In genomic region chr5:67730917-67731474, GRCh38 we compare ENCODE assay signal across 19 cellular contexts.
A peak's percentile ranks its signal among the peaks of the same experiment; 100 is the strongest.
DNase-seq lines count a peak whose midpoint lies in the region; ATAC-seq, FAIRE-seq and TF ChIP-seq lines count a peak whose summit lies in the region.
"Had no signal": no experiment of that assay in that cellular context is flagged by ENCODE, and none has a peak within 500 bp of the region (broad histone marks: within the 10 kb centered on the region; RNA-seq: fewer than 3 reads in every experiment).

No MANE protein-coding gene starts in this region.

- H3K9ac ChIP-seq in HepG2 (ENCODE audit: insufficient read depth, low read depth, low read length): no peak overlapping the region

- POLR2A ChIA-PET in HepG2 (lab: Yijun Ruan, JAX): no interaction called here

- no peaks in the 10 kb centered on the region for H3K27me3 ChIP-seq in H7 (ENCODE audit: control insufficient read depth, insufficient read depth, low read length)
- H3K27me3 ChIP-seq in HepG2 (ENCODE audit: control insufficient read depth in 1 of 2, insufficient read depth in 2 of 2, low read length in 2 of 2): no peaks in the 10 kb centered on the region
- H3K27me3 ChIP-seq in dorsolateral prefrontal cortex: no peaks in the 10 kb centered on the region
- H3K27me3 ChIP-seq: SJCRH30 had no signal

- no peaks in the 10 kb centered on the region for H4K20me1 ChIP-seq in HepG2 (ENCODE audit: insufficient read depth, low read length)

- no peaks in the 10 kb centered on the region for H3K4me1 ChIP-seq in HepG2 (ENCODE audit: insufficient read depth, low read length)
- H3K4me1 ChIP-seq: A549 had no signal

- BruUV-seq in HepG2 (replicated peaks; lab: Mats Ljungman, UMichigan): no TSS peak

- no peak for FAIRE-seq in HepG2 (lab: Jason Lieb, UNC)
- FAIRE-seq: A549, GM12878 had no signal

- no peak for TF ChIP-seq RAD21 in HepG2 (CRISPR knock-in tag; IDR thresholded peaks at IDR 0.05)

- no peak for TF ChIP-seq CTCF in HepG2 (CRISPR knock-in tag; IDR thresholded peaks at IDR 0.05)
- TF ChIP-seq CTCF in dorsolateral prefrontal cortex (IDR thresholded peaks at IDR 0.05 in 54 of 56, conservative IDR thresholded peaks at IDR 0.05 in 2 of 56; ENCODE audit: low read depth in 1 of 56, partially characterized antibody in 56 of 56): no peak

- intact Hi-C loops in HepG2 (cut with micrococcal nuclease; ENCODE audit: unreplicated experiment) (no loop called here), dorsolateral prefrontal cortex (cut with DNase I) (no loop called here)

- DNase-seq in H7 (peak; percentile 5), dermis blood vessel endothelial cell (peak; percentile 58), HepG2 (ENCODE audit: low spot score) (no peak), pons (ENCODE audit: low spot score) (peak; percentile 11), NCI-H226 (no peak), dorsolateral prefrontal cortex (no peak), iPS-NIHi7 (ENCODE audit: extremely low spot score) (no peak)
- DNase-seq in activated CD4-positive, alpha-beta T cell treated with anti-CD3 and anti-CD28 coated beads, Interleukin-2, amount 50 U/mL, for 48 hours: no peak
- DNase-seq: CD4-positive, alpha-beta memory T cell; DMS153; IMR-90; NCI-H1436 treated with DMSO at 0.1 percent for 48 hours; NCI-H2029; NCI-H2171; NCI-H446 treated with DMSO at 0.1 percent for 48 hours; SJCRH30 had no signal

- TF ChIP-seq POLR2A in HepG2 (IDR thresholded peaks at IDR 0.05; ENCODE audit: insufficient read depth in 1 of 2, low read depth in 2 of 2, low read length in 2 of 2): no peak

- H3K9me3 ChIP-seq in HepG2 (ENCODE audit: low read length): no peaks in the 10 kb centered on the region
- H3K9me3 ChIP-seq: A549, SJCRH30 had no signal

- H3K4me3 ChIP-seq in H7 (ENCODE audit: insufficient read depth, low read depth, low read length) (no peak overlapping the region), HepG2 (replicated peaks in 1 of 3; ENCODE audit: insufficient read depth in 1 of 3, low read depth in 2 of 3, low read length in 3 of 3) (no peak overlapping the region), dorsolateral prefrontal cortex (no peak overlapping the region)
- H3K4me3 ChIP-seq: A549, GM12878, SJCRH30 had no signal

- CTCF ChIA-PET in HepG2 (lab: Yijun Ruan, JAX; ENCODE audit: low intra/inter-chr PET ratio, low total read pairs): no interaction called here

- H3K79me2 ChIP-seq in HepG2 (ENCODE audit: insufficient read depth, low read length): no peaks in the 10 kb centered on the region

- no peak for TF ChIP-seq EP300 in HepG2 (IDR thresholded peaks at IDR 0.05; ENCODE audit: low read depth in 2 of 2, low read length in 2 of 2)
- TF ChIP-seq EP300 in HepG2 (CRISPR knock-in tag; IDR thresholded peaks at IDR 0.05; ENCODE audit: borderline replicate concordance): no peak

- WGBS in HepG2 (ENCODE audit: low lambda C conversion rate): 75% methylated on average over 1 of the region's 1 CpG

- in situ Hi-C loops in HepG2 (cut with HindIII; ENCODE audit: extremely low pct_ligation_motif_present, low pct_unique_long_range_greater_than_20kb): no loop called here

- ATAC-seq in HepG2: no peak
- ATAC-seq: A549, GM12878, Panc1 had no signal

- no peak overlapping the region for H3K27ac ChIP-seq in HepG2 (ENCODE audit: extremely low read length, insufficient read depth, low read length)
- H3K27ac ChIP-seq in dorsolateral prefrontal cortex: peak overlapping the region in 8 of 59 donors; percentile 21 to 82 (median 62)
- H3K27ac ChIP-seq: A549, SJCRH30 had no signal

- H3K36me3 ChIP-seq in H7 (replicated peaks; ENCODE audit: control insufficient read depth, insufficient read depth, low read length) (no peaks in the 10 kb centered on the region), HepG2 (replicated peaks in 1 of 2; ENCODE audit: control insufficient read depth in 1 of 2, insufficient read depth in 2 of 2, low read length in 2 of 2) (no peaks in the 10 kb centered on the region)
- H3K36me3 ChIP-seq: SJCRH30 had no signal

- H3K4me2 ChIP-seq in HepG2 (ENCODE audit: low read depth, low read length): no peak overlapping the region
- H3K4me2 ChIP-seq: A549 had no signal

- peak overlapping the region; percentile 21 for H2AFZ ChIP-seq in HepG2 (ENCODE audit: low read length)

TF ChIP-seq in HepG2, 621 proteins besides CTCF, POLR2A, EP300 and RAD21 (continues in another document):
- TF ChIP-seq ZNF746 (CRISPR knock-in tag; IDR thresholded peaks at IDR 0.05) (no peak), ZEB1 (IDR thresholded peaks at IDR 0.05; ENCODE audit: insufficient replicate concordance, low read depth) (no peak), POLR2AphosphoS5 (IDR thresholded peaks at IDR 0.05; ENCODE audit: low read depth, low read length) (no peak), ZNF776 (CRISPR knock-in tag; IDR thresholded peaks at IDR 0.05) (no peak), MTERF4 (CRISPR knock-in tag; IDR thresholded peaks at IDR 0.05) (no peak), HNF1B (CRISPR knock-in tag; IDR thresholded peaks at IDR 0.05) (no peak), CREBL2 (CRISPR knock-in tag; IDR thresholded peaks at IDR 0.05; ENCODE audit: borderline replicate concordance) (no peak), KDM4B (CRISPR knock-in tag; IDR thresholded peaks at IDR 0.05) (no peak), FOXC1 (CRISPR knock-in tag; IDR thresholded peaks at IDR 0.05; ENCODE audit: borderline replicate concordance) (no peak), GMEB1 (CRISPR knock-in tag; IDR thresholded peaks at IDR 0.05; ENCODE audit: borderline replicate concordance) (no peak), THAP7 (CRISPR knock-in tag; IDR thresholded peaks at IDR 0.05) (no peak), JDP2 (CRISPR knock-in tag; IDR thresholded peaks at IDR 0.05; ENCODE audit: borderline replicate concordance) (no peak), DR1 (CRISPR knock-in tag; IDR thresholded peaks at IDR 0.05) (no peak), RORA (CRISPR knock-in tag; IDR thresholded peaks at IDR 0.05) (no peak), ZNF18 (CRISPR knock-in tag; IDR thresholded peaks at IDR 0.05; ENCODE audit: insufficient replicate concordance) (no peak), ZNF530 (CRISPR knock-in tag; IDR thresholded peaks at IDR 0.05; ENCODE audit: low read depth) (no peak), KAT7 (CRISPR knock-in tag; IDR thresholded peaks at IDR 0.05; ENCODE audit: borderline replicate concordance) (no peak), KAT2B (IDR thresholded peaks at IDR 0.05; ENCODE audit: borderline replicate concordance, low read depth, low read length) (no peak)

Comparison
In these comparisons a context has a peak if more than half of its experiments do, and no peak if none do; other contexts are left out.
1. DNase-seq: peak in H7 (single experiment), dermis blood vessel endothelial cell (single experiment) and pons (single experiment); none in HepG2 (single experiment), NCI-H226 (single experiment), dorsolateral prefrontal cortex (0 of 10), activated CD4-positive, alpha-beta T cell treated with anti-CD3 and anti-CD28 coated beads, Interleukin-2, amount 50 U/mL, for 48 hours (0 of 2) and iPS-NIHi7 (single experiment).